ENCODE assay signal across 17 cellular contexts in the genomic region with DNA sequence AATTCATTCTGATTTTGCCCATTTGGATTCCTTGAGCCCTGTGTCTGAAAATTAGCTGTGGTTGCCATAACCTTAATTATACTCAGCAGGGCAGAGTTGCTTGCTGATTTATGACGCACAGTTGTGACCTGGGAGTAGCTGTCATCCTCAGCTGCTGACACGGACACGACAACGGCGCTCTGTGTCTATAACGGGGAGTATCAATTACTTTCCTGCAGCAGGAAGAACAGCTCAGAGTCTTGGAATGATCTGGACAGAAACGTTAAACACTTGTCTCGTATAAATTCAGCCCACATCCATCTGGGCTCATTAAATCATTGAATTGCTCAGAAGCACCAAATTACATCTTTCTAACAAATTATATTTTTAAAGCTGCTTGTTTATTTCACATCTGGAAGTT.
DNase-seq lines count a peak whose midpoint lies in the region; ATAC-seq, FAIRE-seq and TF ChIP-seq lines count a peak whose summit lies in the region.
"Had no signal": no experiment of that assay in that cellular context is flagged by ENCODE, and none has a peak within 500 bp of the region (broad histone marks: within the 10 kb centered on the region; RNA-seq: fewer than 3 reads in every experiment).

No MANE protein-coding gene starts in this region.

- no peaks in the 10 kb centered on the region for H4K20me1 ChIP-seq in astrocyte (ENCODE audit: insufficient read depth, low read length)

- H2AFZ ChIP-seq in astrocyte (ENCODE audit: low read depth, low read length) = no peak overlapping the region

- peak; percentile 13 for FAIRE-seq in astrocyte (lab: Jason Lieb, UNC)
- FAIRE-seq: H1 had no signal

- H3K9me3 ChIP-seq in HEK293 (ENCODE audit: control insufficient read depth, insufficient read depth, low read depth, low read length) = no peaks in the 10 kb centered on the region
- H3K9me3 ChIP-seq in astrocyte (ENCODE audit: insufficient read depth, low read depth, low read length) = no peaks in the 10 kb centered on the region

- POLR2A ChIA-PET in HEK293 (lab: Yijun Ruan, JAX) = no interaction called here

- intact Hi-C loops in Calu3 (cut with micrococcal nuclease; ENCODE audit: unreplicated experiment) = no loop called here

- peaks cover 7 to 12% of the 10 kb centered on the region in 2 experiments; a peak in 2 of 3 replicates for H3K36me3 ChIP-seq in HEK293 (ENCODE audit: control insufficient read depth in 2 of 2, insufficient read depth in 1 of 2, low read length in 2 of 2)
- H3K36me3 ChIP-seq in astrocyte (ENCODE audit: insufficient read depth, low read length) = no peaks in the 10 kb centered on the region

- in situ Hi-C loops in GM13977 (cut with MboI; ENCODE audit: low pct_unique_long_range_greater_than_20kb, low sequenced_read_pairs, unreplicated experiment) = no loop called here

- peak overlapping the region; percentile 29 for H3K4me2 ChIP-seq in astrocyte (ENCODE audit: low read length)

- CTCF ChIA-PET in HEK293 (lab: Yijun Ruan, JAX) (interaction anchor here (0.7 to 3.1 kb wide), 3 partner anchors 13 to 87 kb away, joined by 3 to 15 read pairs (median 3); no protein-coding TSS in a partner anchor), Calu3 (lab: Charles Lee) (interaction anchor here (0.7 to 0.8 kb wide), 2 partner anchors 26 to 27 kb away, joined by 3 read pairs; no protein-coding TSS in a partner anchor)

- no peaks in the 10 kb centered on the region for H3K4me1 ChIP-seq in HEK293 (ENCODE audit: control insufficient read depth, insufficient read depth, low read length)
- peaks cover 13% of the 10 kb centered on the region for H3K4me1 ChIP-seq in astrocyte (ENCODE audit: insufficient read depth, low read length)

- peak; percentile 87 for DNase-seq in AG08395 (ENCODE audit: low spot score)
- peak; percentile 80 for DNase-seq in astrocyte (ENCODE audit: low read depth)
- no peak for DNase-seq in left lobe of liver (ENCODE audit: low spot score)
- DNase-seq in GM13977 (ENCODE audit: low spot score) = no peak
- no peak for DNase-seq in stimulated activated naive CD8-positive, alpha-beta T cell treated with anti-CD3 and anti-CD28 coated beads, Interleukin-15, amount 100 ng/mL, for 72 hours
- no peak for DNase-seq in Calu3
- DNase-seq: activated CD8-positive, alpha-beta T cell treated with anti-CD3 and anti-CD28 coated beads for 36 hours; erythroblast; NCI-H1105; NCI-H774; SHP77; stimulated activated CD4-positive, alpha-beta T cell treated with anti-CD3 and anti-CD28 coated beads, Interleukin-2, amount 100 ng/mL, for 48 hours; stimulated activated naive B cell treated with anti-CD40 and anti-IgM and Interleukin-4, amounts not matched to agents 10 μg/mL and 1 μg/mL and 100 μg/mL, for 72 hours had no signal

- BruUV-seq in Calu3 (replicated peaks; lab: Mats Ljungman, UMichigan) = no TSS peak

- H3K9me3 Mint-ChIP-seq in astrocyte (ENCODE audit: unreplicated experiment) (no peaks in the 10 kb centered on the region), Calu3 (ENCODE audit: low read depth, unreplicated experiment) (no peaks in the 10 kb centered on the region)
- no peaks in the 10 kb centered on the region for H3K9me3 Mint-ChIP-seq in stimulated activated naive CD8-positive, alpha-beta T cell treated with anti-CD3 and anti-CD28 coated beads, Interleukin-15, amount 100 ng/mL, for 72 hours
- H3K9me3 Mint-ChIP-seq: activated CD8-positive, alpha-beta T cell treated with anti-CD3 and anti-CD28 coated beads for 36 hours; activated naive CD4-positive, alpha-beta T cell treated with anti-CD3 and anti-CD28 coated beads, Interleukin-2, amount 50 U/mL, for 24 hours; stimulated activated naive B cell treated with anti-CD40 and anti-IgM and Interleukin-4, amounts not matched to agents 10 μg/mL and 1 μg/mL and 100 μg/mL, for 72 hours had no signal

- H3K36me3 Mint-ChIP-seq in astrocyte (ENCODE audit: low read depth, unreplicated experiment) (peaks cover 6% of the 10 kb centered on the region), Calu3 (ENCODE audit: insufficient read depth, unreplicated experiment) (no peaks in the 10 kb centered on the region)
- H3K36me3 Mint-ChIP-seq: stimulated activated naive B cell treated with anti-CD40 and anti-IgM and Interleukin-4, amounts not matched to agents 10 μg/mL and 1 μg/mL and 100 μg/mL, for 72 hours had no signal

- ATAC-seq in left lobe of liver (peak; percentile 26), GM19023 (IDR thresholded peaks at IDR 0.05; ENCODE audit: unreplicated experiment) (no peak)
- ATAC-seq in stimulated activated naive CD8-positive, alpha-beta T cell treated with anti-CD3 and anti-CD28 coated beads, Interleukin-15, amount 100 ng/mL, for 72 hours = no peak
- ATAC-seq: activated CD8-positive, alpha-beta T cell treated with anti-CD3 and anti-CD28 coated beads for 36 hours; stimulated activated naive B cell treated with anti-CD40 and anti-IgM and Interleukin-4, amounts not matched to agents 10 μg/mL and 1 μg/mL and 100 μg/mL, for 72 hours had no signal

- TF ChIP-seq CTCF in HEK293 (tag by site-specific recombination; IDR thresholded peaks at IDR 0.05) = no peak
- no peak for TF ChIP-seq CTCF in astrocyte (IDR thresholded peaks at IDR 0.05; ENCODE audit: insufficient read depth, low read depth, low read length)
- TF ChIP-seq CTCF in GM13977 (IDR thresholded peaks at IDR 0.05; ENCODE audit: extremely low read depth, insufficient read depth, missing control alignments) = no peak
- TF ChIP-seq CTCF in Calu3 (IDR thresholded peaks at IDR 0.05; ENCODE audit: unreplicated experiment) = no peak

- H3K4me3 Mint-ChIP-seq in astrocyte (ENCODE audit: unreplicated experiment) (no peak overlapping the region), Calu3 (ENCODE audit: low read depth, unreplicated experiment) (no peak overlapping the region)
- H3K4me3 Mint-ChIP-seq in stimulated activated naive CD8-positive, alpha-beta T cell treated with anti-CD3 and anti-CD28 coated beads, Interleukin-15, amount 100 ng/mL, for 72 hours = no peak overlapping the region
- H3K4me3 Mint-ChIP-seq: activated CD8-positive, alpha-beta T cell treated with anti-CD3 and anti-CD28 coated beads for 36 hours; activated naive CD4-positive, alpha-beta T cell treated with anti-CD3 and anti-CD28 coated beads, Interleukin-2, amount 50 U/mL, for 24 hours; stimulated activated naive B cell treated with anti-CD40 and anti-IgM and Interleukin-4, amounts not matched to agents 10 μg/mL and 1 μg/mL and 100 μg/mL, for 72 hours had no signal

- H3K27me3 Mint-ChIP-seq in astrocyte (ENCODE audit: low read depth, unreplicated experiment) (peaks cover 6% of the 10 kb centered on the region), Calu3 (ENCODE audit: unreplicated experiment) (peaks cover 29% of the 10 kb centered on the region)
- H3K27me3 Mint-ChIP-seq in stimulated activated naive CD8-positive, alpha-beta T cell treated with anti-CD3 and anti-CD28 coated beads, Interleukin-15, amount 100 ng/mL, for 72 hours = no peaks in the 10 kb centered on the region
- H3K27me3 Mint-ChIP-seq: activated CD8-positive, alpha-beta T cell treated with anti-CD3 and anti-CD28 coated beads for 36 hours; activated naive CD4-positive, alpha-beta T cell treated with anti-CD3 and anti-CD28 coated beads, Interleukin-2, amount 50 U/mL, for 24 hours; stimulated activated naive B cell treated with anti-CD40 and anti-IgM and Interleukin-4, amounts not matched to agents 10 μg/mL and 1 μg/mL and 100 μg/mL, for 72 hours had no signal

- H3K27ac ChIP-seq in HEK293 (ENCODE audit: extremely low read depth, low read depth, low read length) = no peak overlapping the region
- H3K27ac ChIP-seq in astrocyte (ENCODE audit: low read depth, low read length) = peak overlapping the region; percentile 15

- H3K27ac Mint-ChIP-seq in astrocyte (ENCODE audit: unreplicated experiment) (no peak overlapping the region), Calu3 (ENCODE audit: unreplicated experiment) (no peak overlapping the region)
- H3K27ac Mint-ChIP-seq in stimulated activated naive CD8-positive, alpha-beta T cell treated with anti-CD3 and anti-CD28 coated beads, Interleukin-15, amount 100 ng/mL, for 72 hours = no peak overlapping the region
- H3K27ac Mint-ChIP-seq: activated CD8-positive, alpha-beta T cell treated with anti-CD3 and anti-CD28 coated beads for 36 hours; activated naive CD4-positive, alpha-beta T cell treated with anti-CD3 and anti-CD28 coated beads, Interleukin-2, amount 50 U/mL, for 24 hours; stimulated activated naive B cell treated with anti-CD40 and anti-IgM and Interleukin-4, amounts not matched to agents 10 μg/mL and 1 μg/mL and 100 μg/mL, for 72 hours had no signal

- no peak overlapping the region for H3K9ac ChIP-seq in astrocyte (ENCODE audit: low read length)

- H3K4me3 ChIP-seq in HEK293 (ENCODE audit: low read depth, low read length) (no peak overlapping the region), astrocyte (ENCODE audit: insufficient read depth, low read depth, low read length) (no peak overlapping the region)

- H3K4me1 Mint-ChIP-seq in astrocyte (ENCODE audit: low read depth, unreplicated experiment) = peaks cover 11% of the 10 kb centered on the region
- no peaks in the 10 kb centered on the region for H3K4me1 Mint-ChIP-seq in stimulated activated naive CD8-positive, alpha-beta T cell treated with anti-CD3 and anti-CD28 coated beads, Interleukin-15, amount 100 ng/mL, for 72 hours
- peaks cover 9% of the 10 kb centered on the region for H3K4me1 Mint-ChIP-seq in Calu3 (ENCODE audit: low read depth, unreplicated experiment)
- H3K4me1 Mint-ChIP-seq: activated naive CD4-positive, alpha-beta T cell treated with anti-CD3 and anti-CD28 coated beads, Interleukin-2, amount 50 U/mL, for 24 hours had no signal

- no peaks in the 10 kb centered on the region for H3K79me2 ChIP-seq in astrocyte (ENCODE audit: insufficient read depth, low read length)

- H3K27me3 ChIP-seq in astrocyte (ENCODE audit: insufficient read depth, low read length) = no peaks in the 10 kb centered on the region

TF ChIP-seq in HEK293, 187 proteins besides CTCF, POLR2A, EP300 and RAD21 (continues in another document):
- TF ChIP-seq WT1 (tag by site-specific recombination; IDR thresholded peaks at IDR 0.05) = 0 out of 2 replicates have a peak, but pooled peaks have one; percentile 22
- TF ChIP-seq, protein P1, sequence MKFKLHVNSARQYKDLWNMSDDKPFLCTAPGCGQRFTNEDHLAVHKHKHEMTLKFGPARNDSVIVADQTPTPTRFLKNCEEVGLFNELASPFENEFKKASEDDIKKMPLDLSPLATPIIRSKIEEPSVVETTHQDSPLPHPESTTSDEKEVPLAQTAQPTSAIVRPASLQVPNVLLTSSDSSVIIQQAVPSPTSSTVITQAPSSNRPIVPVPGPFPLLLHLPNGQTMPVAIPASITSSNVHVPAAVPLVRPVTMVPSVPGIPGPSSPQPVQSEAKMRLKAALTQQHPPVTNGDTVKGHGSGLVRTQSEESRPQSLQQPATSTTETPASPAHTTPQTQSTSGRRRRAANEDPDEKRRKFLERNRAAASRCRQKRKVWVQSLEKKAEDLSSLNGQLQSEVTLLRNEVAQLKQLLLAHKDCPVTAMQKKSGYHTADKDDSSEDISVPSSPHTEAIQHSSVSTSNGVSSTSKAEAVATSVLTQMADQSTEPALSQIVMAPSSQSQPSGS (tag by site-specific recombination; IDR thresholded peaks at IDR 0.05; ENCODE audit: low read depth) = no peak
- no peak for TF ChIP-seq ZNF266 (tag by site-specific recombination; IDR thresholded peaks at IDR 0.05; ENCODE audit: low read depth)
- TF ChIP-seq ZNF394 (tag by site-specific recombination; IDR thresholded peaks at IDR 0.05; ENCODE audit: borderline replicate concordance) = peak; percentile 17; the same call in 1 of the 2 replicates

Comparison
In these comparisons a context has a peak if more than half of its experiments do, and no peak if none do; other contexts are left out.
1. DNase-seq: peak in AG08395 (single experiment) and astrocyte (single experiment); none in left lobe of liver (single experiment), GM13977 (single experiment), stimulated activated naive CD8-positive, alpha-beta T cell treated with anti-CD3 and anti-CD28 coated beads, Interleukin-15, amount 100 ng/mL, for 72 hours (0 of 2) and Calu3 (single experiment).